Comparison of ENCODE assay signal across 32 cellular contexts in the genomic region with DNA sequence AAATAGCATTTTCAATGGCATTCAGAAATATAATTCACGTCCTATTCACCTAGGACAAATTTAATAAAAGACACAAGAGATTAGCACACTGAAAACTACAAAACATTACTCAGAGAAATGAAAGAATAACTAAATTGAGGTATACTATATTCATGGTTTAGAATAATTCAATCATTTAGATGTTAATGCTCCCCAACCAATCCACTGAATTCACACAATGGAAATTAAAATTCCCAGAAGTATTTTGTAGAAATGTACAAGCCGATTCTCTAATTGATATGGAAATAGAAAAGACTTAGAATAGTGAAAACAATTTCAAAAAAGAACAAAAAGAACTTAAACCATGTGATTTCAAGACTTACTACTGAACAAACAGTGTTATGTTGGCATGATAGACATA.
"Had no signal": no experiment of that assay in that cellular context is flagged by ENCODE, and none has a peak within 500 bp of the region (broad histone marks: within the 10 kb centered on the region; RNA-seq: fewer than 3 reads in every experiment).

No MANE protein-coding gene starts in this region.

- DNase-seq: Karpas-422, KG1, MG63, MM.1S, MV-4-11, NCI-H1048, NCI-H1092, NCI-H1092 treated with DMSO at 0.1 percent for 48 hours, NCI-H1105, NCI-H1105 treated with DMSO at 0.1 percent for 48 hours, NCI-H1417, NCI-H1417 treated with DMSO at 0.1 percent for 48 hours, NCI-H1436, NCI-H1436 treated with DMSO at 0.1 percent for 48 hours, NCI-H146, NCI-H1694, NCI-H1694 treated with DMSO at 0.1 percent for 48 hours, NCI-H187, NCI-H187 treated with DMSO at 0.1 percent for 48 hours, NCI-H1930, NCI-H2029, NCI-H2029 treated with DMSO at 0.1 percent for 48 hours, NCI-H2081, NCI-H2081 treated with DMSO at 0.1 percent for 48 hours, NCI-H2107, NCI-H2171, NCI-H2171 treated with DMSO at 0.1 percent for 48 hours, NCI-H2227 treated with DMSO at 0.1 percent for 48 hours, NCI-H226, NCI-H345, NCI-H446, NCI-H446 treated with DMSO at 0.1 percent for 48 hours had no signal
